In the genomic region with DNA sequence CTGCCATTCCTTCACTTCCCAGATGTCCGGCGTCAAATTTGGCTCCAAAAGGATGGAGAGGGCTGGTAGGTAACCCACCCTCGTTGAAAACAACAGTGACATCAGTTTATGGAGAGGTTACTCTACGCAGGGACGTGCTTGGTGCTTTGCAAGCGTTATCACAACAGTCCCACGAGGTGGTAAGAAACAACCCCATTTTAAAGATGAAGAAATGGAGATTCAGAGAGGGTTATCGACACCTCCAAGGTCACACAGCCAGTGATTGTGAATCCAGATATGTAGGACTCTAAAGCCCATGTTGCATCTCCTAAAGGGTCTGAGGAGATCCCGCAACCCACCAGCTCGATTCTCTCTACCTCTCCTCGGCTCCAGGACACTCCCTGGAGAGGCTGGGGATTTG, we compare ENCODE assay signal across 9 cellular contexts. TPM values are rescaled to one million over a fixed set of nuclear protein-coding genes. Genes with fewer than 3 reads are reported as not detected.
A peak's percentile ranks its signal among the peaks of the same experiment; 100 is the strongest.
DNase-seq lines count a peak whose midpoint lies in the region; ATAC-seq and TF ChIP-seq lines count a peak whose summit lies in the region.
"Had no signal": no experiment of that assay in that cellular context is flagged by ENCODE, and none has a peak within 500 bp of the region (broad histone marks: within the 10 kb centered on the region; RNA-seq: fewer than 3 reads in every experiment).

No MANE protein-coding gene starts in this region.

- no peaks in the 10 kb centered on the region for H3K9me3 Mint-ChIP-seq in activated T-cell treated with anti-CD3 and anti-CD28 coated beads, Interleukin-2, amount 50 U/mL, for 4 hours

- no peak for DNase-seq in activated T-cell treated with anti-CD3 and anti-CD28 coated beads, Interleukin-2, amount 50 U/mL, for 4 hours
- DNase-seq in activated T-cell treated with anti-CD3 and anti-CD28 coated beads, Interleukin-2, amount 50 U/mL, for 1 hour, result no peak
- no peak for DNase-seq in T-helper 17 cell
- no peak for DNase-seq in fibroblast of villous mesenchyme (ENCODE audit: low read depth)
- no peak for DNase-seq in left colon

- H3K36me3 ChIP-seq in stomach smooth muscle (ENCODE audit: control insufficient read depth in 2 of 2, insufficient read depth in 2 of 2, low read length in 2 of 2), result no peaks in the 10 kb centered on the region

- H3K9ac ChIP-seq in stomach smooth muscle (ENCODE audit: low read length in 2 of 2), result no peak overlapping the region

- H3K9me3 ChIP-seq in T-helper 17 cell (ENCODE audit: control insufficient read depth, low read length, poor library complexity, severe bottlenecking), result no peaks in the 10 kb centered on the region
- no peaks in the 10 kb centered on the region for H3K9me3 ChIP-seq in stomach smooth muscle (ENCODE audit: control insufficient read depth in 2 of 2, low read length in 2 of 2)

- peak overlapping the region; percentile 42 for H3K4me3 ChIP-seq in fibroblast of villous mesenchyme (ENCODE audit: low read depth, low read length)
- H3K4me3 ChIP-seq in stomach smooth muscle (ENCODE audit: low read length in 2 of 2), result peak overlapping the region; percentile 17 to 61
- H3K4me3 ChIP-seq: lung had no signal

- H3K4me1 ChIP-seq in stomach smooth muscle (ENCODE audit: control insufficient read depth, insufficient read depth, low read length), result peaks cover 20% of the 10 kb centered on the region

- peak overlapping the region; percentile 59 for H3K27ac Mint-ChIP-seq in T-helper 17 cell

- peak overlapping the region; percentile 90 for H3K4me3 Mint-ChIP-seq in activated T-cell treated with anti-CD3 and anti-CD28 coated beads, Interleukin-2, amount 50 U/mL, for 4 hours
- peak overlapping the region; percentile 94 for H3K4me3 Mint-ChIP-seq in T-helper 17 cell

- H3K4me1 Mint-ChIP-seq in activated T-cell treated with anti-CD3 and anti-CD28 coated beads, Interleukin-2, amount 50 U/mL, for 4 hours (ENCODE audit: low read depth), result peaks cover 29% of the 10 kb centered on the region
- peaks cover 26% of the 10 kb centered on the region for H3K4me1 Mint-ChIP-seq in T-helper 17 cell

- intact Hi-C loops in left colon (cut with DNase I, micrococcal nuclease), result no loop called here

- H3K27me3 Mint-ChIP-seq in activated T-cell treated with anti-CD3 and anti-CD28 coated beads, Interleukin-2, amount 50 U/mL, for 4 hours (ENCODE audit: low read depth), result no peaks in the 10 kb centered on the region
- no peaks in the 10 kb centered on the region for H3K27me3 Mint-ChIP-seq in T-helper 17 cell

- H3K36me3 Mint-ChIP-seq in activated T-cell treated with anti-CD3 and anti-CD28 coated beads, Interleukin-2, amount 50 U/mL, for 4 hours (ENCODE audit: insufficient read depth), result no peaks in the 10 kb centered on the region
- no peaks in the 10 kb centered on the region for H3K36me3 Mint-ChIP-seq in T-helper 17 cell (ENCODE audit: low read depth)

- ATAC-seq in activated T-cell treated with anti-CD3 and anti-CD28 coated beads, Interleukin-2, amount 50 U/mL, for 4 hours, result peak; percentile 23 to 34
- peak; percentile 29 for ATAC-seq in T-helper 17 cell
- ATAC-seq in HG03135 (IDR thresholded peaks at IDR 0.05; ENCODE audit: unreplicated experiment), result no peak
- ATAC-seq in left colon, result no peak
- ATAC-seq in GM21515 (IDR thresholded peaks at IDR 0.05; ENCODE audit: unreplicated experiment), result no peak

- H3K27me3 ChIP-seq in stomach smooth muscle (ENCODE audit: control insufficient read depth in 1 of 2, insufficient read depth in 2 of 2, low read length in 2 of 2), result peaks cover 26 to 38% of the 10 kb centered on the region in 2 donors

- H3K27ac ChIP-seq in stomach smooth muscle (ENCODE audit: low read length), result no peak overlapping the region

- no peak for TF ChIP-seq CTCF in fibroblast of villous mesenchyme (IDR thresholded peaks at IDR 0.05; ENCODE audit: insufficient read depth, low read depth, low read length)

RNA-seq across cellular contexts. Expression of a gene that starts 0.8 kb away (rescaled TPM):
- 10 to 100 TPM in 1 of 3 donors, 1 to 10 TPM in 2; 3.4 to 11.4 (median 9.8) TPM for total RNA-seq in activated T-cell treated with anti-CD3 and anti-CD28 coated beads, Interleukin-2, amount 50 U/mL, for 4 hours
- total RNA-seq in T-helper 17 cell (100 to 1,000 TPM in 1 of 2 donors, 10 to 100 TPM in 1; 83.4 to 116 TPM), fibroblast of villous mesenchyme (0.97 and 1.3 TPM in 2 replicates), left colon (1 to 10 TPM; 2.2 to 2.9 TPM)

RNA-seq across cellular contexts. Expression of a gene that starts 36.4 kb away (rescaled TPM):
- total RNA-seq in activated T-cell treated with anti-CD3 and anti-CD28 coated beads, Interleukin-2, amount 50 U/mL, for 4 hours, result not detected
- total RNA-seq in T-helper 17 cell (not detected), fibroblast of villous mesenchyme (not detected in 2 replicates), left colon (not detected)
- total RNA-seq: lung had no signal

RNA-seq across cellular contexts. Expression of a gene that starts 40.3 kb away (rescaled TPM):
- total RNA-seq in activated T-cell treated with anti-CD3 and anti-CD28 coated beads, Interleukin-2, amount 50 U/mL, for 4 hours, result not detected
- total RNA-seq in T-helper 17 cell, result not detected
- total RNA-seq in fibroblast of villous mesenchyme, result not detected in 2 replicates
- total RNA-seq in left colon, result under 1 TPM in 1 of 2 donors, not detected in 1; 0.36 TPM

Comparison
In these comparisons a context has a peak if more than half of its experiments do, and no peak if none do; other contexts are left out.
1. ATAC-seq: peak in activated T-cell treated with anti-CD3 and anti-CD28 coated beads, Interleukin-2, amount 50 U/mL, for 4 hours (2 of 2) and T-helper 17 cell (single experiment); none in HG03135 (single experiment), left colon (single experiment) and GM21515 (single experiment).
2. RNA of a gene that starts 0.8 kb away (total RNA-seq): 83.4 to 116 TPM in T-helper 17 cell; 3.4 to 11.4 TPM in activated T-cell treated with anti-CD3 and anti-CD28 coated beads, Interleukin-2, amount 50 U/mL, for 4 hours, 2.2 to 2.9 TPM in left colon and 0.97 to 1.3 TPM in fibroblast of villous mesenchyme; every median in the first group is over 4 times any median in the second.